1 cellular context compared by ENCODE assay signal in the genomic region with DNA sequence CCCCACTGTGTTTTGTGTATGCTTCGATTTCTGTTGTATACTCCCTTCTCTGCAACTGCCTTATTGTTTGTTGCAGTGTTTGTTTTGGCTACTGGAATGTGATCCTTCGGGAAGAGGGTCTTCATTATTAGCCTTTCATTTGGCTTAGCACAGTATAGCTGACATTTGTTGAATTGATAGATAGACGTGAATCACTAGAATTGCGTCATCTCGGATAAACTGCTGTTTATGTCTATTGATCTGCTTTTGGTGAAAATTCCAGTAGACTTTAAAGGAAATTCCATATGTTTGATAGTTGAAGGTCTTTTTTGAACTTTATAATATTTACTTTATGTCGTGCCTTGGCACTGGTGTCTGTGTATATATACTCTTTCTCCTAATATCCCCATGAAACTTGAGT.
TF ChIP-seq lines count a peak whose summit lies in the region.

No MANE protein-coding gene starts in this region.

TF ChIP-seq in GM23338, 12 proteins besides CTCF, POLR2A, EP300 and RAD21 (continued from another document):
- TF ChIP-seq, protein P1, sequence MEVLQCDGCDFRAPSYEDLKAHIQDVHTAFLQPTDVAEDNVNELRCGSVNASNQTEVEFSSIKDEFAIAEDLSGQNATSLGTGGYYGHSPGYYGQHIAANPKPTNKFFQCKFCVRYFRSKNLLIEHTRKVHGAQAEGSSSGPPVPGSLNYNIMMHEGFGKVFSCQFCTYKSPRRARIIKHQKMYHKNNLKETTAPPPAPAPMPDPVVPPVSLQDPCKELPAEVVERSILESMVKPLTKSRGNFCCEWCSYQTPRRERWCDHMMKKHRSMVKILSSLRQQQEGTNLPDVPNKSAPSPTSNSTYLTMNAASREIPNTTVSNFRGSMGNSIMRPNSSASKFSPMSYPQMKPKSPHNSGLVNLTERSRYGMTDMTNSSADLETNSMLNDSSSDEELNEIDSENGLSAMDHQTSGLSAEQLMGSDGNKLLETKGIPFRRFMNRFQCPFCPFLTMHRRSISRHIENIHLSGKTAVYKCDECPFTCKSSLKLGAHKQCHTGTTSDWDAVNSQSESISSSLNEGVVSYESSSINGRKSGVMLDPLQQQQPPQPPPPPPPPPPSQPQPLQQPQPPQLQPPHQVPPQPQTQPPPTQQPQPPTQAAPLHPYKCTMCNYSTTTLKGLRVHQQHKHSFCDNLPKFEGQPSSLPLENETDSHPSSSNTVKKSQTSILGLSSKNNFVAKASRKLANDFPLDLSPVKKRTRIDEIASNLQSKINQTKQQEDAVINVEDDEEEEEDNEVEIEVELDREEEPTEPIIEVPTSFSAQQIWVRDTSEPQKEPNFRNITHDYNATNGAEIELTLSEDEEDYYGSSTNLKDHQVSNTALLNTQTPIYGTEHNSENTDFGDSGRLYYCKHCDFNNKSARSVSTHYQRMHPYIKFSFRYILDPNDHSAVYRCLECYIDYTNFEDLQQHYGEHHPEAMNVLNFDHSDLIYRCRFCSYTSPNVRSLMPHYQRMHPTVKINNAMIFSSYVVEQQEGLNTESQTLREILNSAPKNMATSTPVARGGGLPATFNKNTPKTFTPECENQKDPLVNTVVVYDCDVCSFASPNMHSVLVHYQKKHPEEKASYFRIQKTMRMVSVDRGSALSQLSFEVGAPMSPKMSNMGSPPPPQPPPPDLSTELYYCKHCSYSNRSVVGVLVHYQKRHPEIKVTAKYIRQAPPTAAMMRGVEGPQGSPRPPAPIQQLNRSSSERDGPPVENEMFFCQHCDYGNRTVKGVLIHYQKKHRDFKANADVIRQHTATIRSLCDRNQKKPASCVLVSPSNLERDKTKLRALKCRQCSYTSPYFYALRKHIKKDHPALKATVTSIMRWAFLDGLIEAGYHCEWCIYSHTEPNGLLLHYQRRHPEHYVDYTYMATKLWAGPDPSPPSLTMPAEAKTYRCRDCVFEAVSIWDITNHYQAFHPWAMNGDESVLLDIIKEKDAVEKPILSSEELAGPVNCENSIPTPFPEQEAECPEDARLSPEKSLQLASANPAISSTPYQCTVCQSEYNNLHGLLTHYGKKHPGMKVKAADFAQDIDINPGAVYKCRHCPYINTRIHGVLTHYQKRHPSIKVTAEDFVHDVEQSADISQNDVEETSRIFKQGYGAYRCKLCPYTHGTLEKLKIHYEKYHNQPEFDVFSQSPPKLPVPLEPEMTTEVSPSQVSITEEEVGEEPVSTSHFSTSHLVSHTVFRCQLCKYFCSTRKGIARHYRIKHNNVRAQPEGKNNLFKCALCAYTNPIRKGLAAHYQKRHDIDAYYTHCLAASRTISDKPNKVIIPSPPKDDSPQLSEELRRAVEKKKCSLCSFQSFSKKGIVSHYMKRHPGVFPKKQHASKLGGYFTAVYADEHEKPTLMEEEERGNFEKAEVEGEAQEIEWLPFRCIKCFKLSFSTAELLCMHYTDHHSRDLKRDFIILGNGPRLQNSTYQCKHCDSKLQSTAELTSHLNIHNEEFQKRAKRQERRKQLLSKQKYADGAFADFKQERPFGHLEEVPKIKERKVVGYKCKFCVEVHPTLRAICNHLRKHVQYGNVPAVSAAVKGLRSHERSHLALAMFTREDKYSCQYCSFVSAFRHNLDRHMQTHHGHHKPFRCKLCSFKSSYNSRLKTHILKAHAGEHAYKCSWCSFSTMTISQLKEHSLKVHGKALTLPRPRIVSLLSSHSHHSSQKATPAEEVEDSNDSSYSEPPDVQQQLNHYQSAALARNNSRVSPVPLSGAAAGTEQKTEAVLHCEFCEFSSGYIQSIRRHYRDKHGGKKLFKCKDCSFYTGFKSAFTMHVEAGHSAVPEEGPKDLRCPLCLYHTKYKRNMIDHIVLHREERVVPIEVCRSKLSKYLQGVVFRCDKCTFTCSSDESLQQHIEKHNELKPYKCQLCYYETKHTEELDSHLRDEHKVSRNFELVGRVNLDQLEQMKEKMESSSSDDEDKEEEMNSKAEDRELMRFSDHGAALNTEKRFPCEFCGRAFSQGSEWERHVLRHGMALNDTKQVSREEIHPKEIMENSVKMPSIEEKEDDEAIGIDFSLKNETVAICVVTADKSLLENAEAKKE (CRISPR knock-in tag; IDR thresholded peaks at IDR 0.05): no peak
- TF ChIP-seq POLR2AphosphoS5 (IDR thresholded peaks at IDR 0.05; ENCODE audit: low read depth) (no peak), EZH2phosphoT487 (IDR thresholded peaks at IDR 0.05; ENCODE audit: unreplicated experiment) (no peak), EZH2 (IDR thresholded peaks at IDR 0.05; ENCODE audit: low read depth, unreplicated experiment) (no peak), ZNF331 (CRISPR knock-in tag; IDR thresholded peaks at IDR 0.05; ENCODE audit: low read depth) (no peak), JUNB (IDR thresholded peaks at IDR 0.05; ENCODE audit: unreplicated experiment) (no peak), ZNF114 (CRISPR knock-in tag; IDR thresholded peaks at IDR 0.05) (no peak), STAT1 (IDR thresholded peaks at IDR 0.05; ENCODE audit: unreplicated experiment) (no peak)
- TF ChIP-seq, protein P2, sequence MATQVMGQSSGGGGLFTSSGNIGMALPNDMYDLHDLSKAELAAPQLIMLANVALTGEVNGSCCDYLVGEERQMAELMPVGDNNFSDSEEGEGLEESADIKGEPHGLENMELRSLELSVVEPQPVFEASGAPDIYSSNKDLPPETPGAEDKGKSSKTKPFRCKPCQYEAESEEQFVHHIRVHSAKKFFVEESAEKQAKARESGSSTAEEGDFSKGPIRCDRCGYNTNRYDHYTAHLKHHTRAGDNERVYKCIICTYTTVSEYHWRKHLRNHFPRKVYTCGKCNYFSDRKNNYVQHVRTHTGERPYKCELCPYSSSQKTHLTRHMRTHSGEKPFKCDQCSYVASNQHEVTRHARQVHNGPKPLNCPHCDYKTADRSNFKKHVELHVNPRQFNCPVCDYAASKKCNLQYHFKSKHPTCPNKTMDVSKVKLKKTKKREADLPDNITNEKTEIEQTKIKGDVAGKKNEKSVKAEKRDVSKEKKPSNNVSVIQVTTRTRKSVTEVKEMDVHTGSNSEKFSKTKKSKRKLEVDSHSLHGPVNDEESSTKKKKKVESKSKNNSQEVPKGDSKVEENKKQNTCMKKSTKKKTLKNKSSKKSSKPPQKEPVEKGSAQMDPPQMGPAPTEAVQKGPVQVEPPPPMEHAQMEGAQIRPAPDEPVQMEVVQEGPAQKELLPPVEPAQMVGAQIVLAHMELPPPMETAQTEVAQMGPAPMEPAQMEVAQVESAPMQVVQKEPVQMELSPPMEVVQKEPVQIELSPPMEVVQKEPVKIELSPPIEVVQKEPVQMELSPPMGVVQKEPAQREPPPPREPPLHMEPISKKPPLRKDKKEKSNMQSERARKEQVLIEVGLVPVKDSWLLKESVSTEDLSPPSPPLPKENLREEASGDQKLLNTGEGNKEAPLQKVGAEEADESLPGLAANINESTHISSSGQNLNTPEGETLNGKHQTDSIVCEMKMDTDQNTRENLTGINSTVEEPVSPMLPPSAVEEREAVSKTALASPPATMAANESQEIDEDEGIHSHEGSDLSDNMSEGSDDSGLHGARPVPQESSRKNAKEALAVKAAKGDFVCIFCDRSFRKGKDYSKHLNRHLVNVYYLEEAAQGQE (IDR thresholded peaks at IDR 0.05; ENCODE audit: unreplicated experiment): no peak
